ENCODE assay signal across 8 cellular contexts in genomic region chr10:99430116-99430450, GRCh38. TPM values are rescaled to one million over a fixed set of nuclear protein-coding genes. Genes with fewer than 3 reads are reported as not detected.
DNase-seq lines count a peak whose midpoint lies in the region; ATAC-seq and TF ChIP-seq lines count a peak whose summit lies in the region.

No MANE protein-coding gene starts in this region.

- peaks cover 14 to 44% of the 10 kb centered on the region in 2 experiments for H3K79me1 ChIP-seq in IMR-90 (ENCODE audit: low read depth in 1 of 2, low read length in 2 of 2)

- H3K9me3 ChIP-seq in IMR-90 (ENCODE audit: control insufficient read depth, insufficient read depth, low read length) (no peaks in the 10 kb centered on the region), mucosa of stomach (ENCODE audit: control insufficient read depth, low read length) (no peaks in the 10 kb centered on the region)

- H3K14ac ChIP-seq in IMR-90 (replicated peaks; ENCODE audit: low read depth, low read length) = peak overlapping the region; percentile 88

- H2BK120ac ChIP-seq in IMR-90 (ENCODE audit: low read depth, low read length) = peak overlapping the region; percentile 78

- intact Hi-C loops in IMR-90 (cut with micrococcal nuclease) = loop anchor here (1.0 to 5.0 kb wide), 2 partner anchors 38 to 282 kb away; no protein-coding TSS in a partner anchor

- peak overlapping the region; percentile 43 for H2BK5ac ChIP-seq in IMR-90 (ENCODE audit: low read depth, low read length, poor library complexity, severe bottlenecking)

- peaks cover 6% of the 10 kb centered on the region for H3K36me3 ChIP-seq in IMR-90 (ENCODE audit: control insufficient read depth, insufficient read depth, low read length)
- H3K36me3 ChIP-seq in mucosa of stomach (ENCODE audit: control insufficient read depth, insufficient read depth, low read length) = no peaks in the 10 kb centered on the region

- BruUV-seq in IMR-90 (replicated peaks; lab: Mats Ljungman, UMichigan) = no TSS peak

- H3K4me2 ChIP-seq in IMR-90 (ENCODE audit: low read depth, low read length) = peak overlapping the region; percentile 85

- H3K4ac ChIP-seq in IMR-90 (ENCODE audit: low read depth, low read length) = peak overlapping the region; percentile 88

- peak overlapping the region; percentile 79; the same call in 1 of the 2 replicates for H3K56ac ChIP-seq in IMR-90 (ENCODE audit: extremely low read depth, insufficient read depth, low read length)

- H2BK20ac ChIP-seq in IMR-90 (ENCODE audit: low read depth, low read length) = 0 out of 2 replicates have a peak overlapping the region, but pooled peaks have one; percentile 3

- H2AFZ ChIP-seq in IMR-90 (replicated peaks; ENCODE audit: low read length, poor library complexity) = peak overlapping the region; percentile 100

- dilution Hi-C loops in IMR-90 (cut with HindIII; ENCODE audit: low sequenced_read_pairs, unreplicated experiment) = no loop called here

- peak; percentile 19 for ATAC-seq in GM19395 (IDR thresholded peaks at IDR 0.05; ENCODE audit: unreplicated experiment)
- ATAC-seq in IMR-90 (ENCODE audit: low read depth) = peak; percentile 7

- H4K20me1 ChIP-seq in IMR-90 (ENCODE audit: insufficient read depth, low read length) = no peaks in the 10 kb centered on the region

- peak overlapping the region; percentile 73 for H3K4me3 ChIP-seq in IMR-90 (ENCODE audit: insufficient read depth, low read depth, low read length)
- peak overlapping the region; percentile 81 for H3K4me3 ChIP-seq in choroid plexus epithelial cell (ENCODE audit: low read depth, low read length)
- H3K4me3 ChIP-seq in mucosa of stomach (ENCODE audit: low read length) = peak overlapping the region; percentile 99

- no peaks in the 10 kb centered on the region; the same call in 1 of the 2 replicates for H3K9me1 ChIP-seq in IMR-90 (ENCODE audit: insufficient read depth, low read length)

- no peak for TF ChIP-seq POLR2A in IMR-90 (IDR thresholded peaks at IDR 0.05; ENCODE audit: low read depth, low read length)

- peak overlapping the region; percentile 12; the same call in 1 of the 2 replicates for H3K18ac ChIP-seq in IMR-90 (ENCODE audit: low read depth, low read length)

- no CpG with 5 or more reads among the region's 14 CpGs for WGBS in IMR-90 (ENCODE audit: extremely low coverage in 2 of 2, insufficient read length in 1 of 2), 2 experiments

- H3K27me3 ChIP-seq in IMR-90 (ENCODE audit: control insufficient read depth, insufficient read depth, low read length) (no peaks in the 10 kb centered on the region), mucosa of stomach (ENCODE audit: control insufficient read depth, insufficient read depth, low read length) (no peaks in the 10 kb centered on the region)

- in situ Hi-C loops in ACHN (cut with HindIII; ENCODE audit: low pct_ligation_motif_present, low pct_unique_long_range_greater_than_20kb, low sequenced_read_pairs) = loop anchor here (25.0 kb wide), 1 partner anchor 182 kb away; the partner anchor contains the start of gene SLC25A28
- in situ Hi-C loops in IMR-90 (cut with MboI; ENCODE audit: low sequenced_read_pairs) = loop anchor here (5.0 to 10.0 kb wide), 2 partner anchors 182 to 285 kb away; no protein-coding TSS in a partner anchor

- DNase-seq in ACHN (peak; percentile 34), IMR-90 (no peak), choroid plexus epithelial cell (ENCODE audit: low read depth) (no peak), ureter (ENCODE audit: low spot score) (no peak), NCI-H345 treated with DMSO at 0.1 percent for 48 hours (lab: John Stamatoyannopoulos, UW; ENCODE audit: unreplicated experiment) (no peak), SHP77 treated with DMSO at 0.1 percent for 48 hours (lab: John Stamatoyannopoulos, UW) (no peak)

- POLR2A ChIA-PET in IMR-90 (lab: Charles Lee; ENCODE audit: unreplicated experiment) = no interaction called here

- peak overlapping the region; percentile 61 for H3K27ac ChIP-seq in IMR-90 (ENCODE audit: insufficient read depth, low read length)

- peak overlapping the region; percentile 58; the same call in 1 of the 2 replicates for H2AK5ac ChIP-seq in IMR-90 (ENCODE audit: low read depth, low read length)

- CTCF ChIA-PET in IMR-90 (lab: Yijun Ruan, JAX) = interaction anchor here (0.7 to 1.4 kb wide), 3 partner anchors 12 to 182 kb away, joined by 3 to 4 read pairs (median 3); no protein-coding TSS in a partner anchor

- H3K4me1 ChIP-seq in IMR-90 (ENCODE audit: control insufficient read depth, insufficient read depth, low read length) (peaks cover 2% of the 10 kb centered on the region; the same call in 1 of the 2 replicates), mucosa of stomach (ENCODE audit: control insufficient read depth, insufficient read depth, low read length) (peaks cover 17% of the 10 kb centered on the region)

- peak overlapping the region; percentile 50; the same call in 1 of the 2 replicates for H3K23ac ChIP-seq in IMR-90 (ENCODE audit: low read depth, low read length)

- H4K91ac ChIP-seq in IMR-90 (ENCODE audit: insufficient read depth, low read depth, low read length) = peak overlapping the region; percentile 88

- H4K5ac ChIP-seq in IMR-90 (ENCODE audit: low read depth, low read length) = peak overlapping the region; percentile 35

- no peak for TF ChIP-seq RAD21 in IMR-90 (IDR thresholded peaks at IDR 0.05; ENCODE audit: low read length)

- TF ChIP-seq CTCF in IMR-90 (conservative IDR thresholded peaks at IDR 0.05; ENCODE audit: low read depth, low read length) (0 out of 2 replicates have a peak, but pooled peaks have one; percentile 0), choroid plexus epithelial cell (conservative IDR thresholded peaks at IDR 0.05; ENCODE audit: low read depth, low read length) (peak; percentile 4)

- H4K8ac ChIP-seq in IMR-90 (ENCODE audit: low read depth in 2 of 2, low read length in 2 of 2) = peak overlapping the region; percentile 81 to 86; a peak in 3 of 4 replicates

- peak overlapping the region; percentile 98 for H2AK9ac ChIP-seq in IMR-90 (replicated peaks; ENCODE audit: low read depth, low read length, poor library complexity)

- H3K9ac ChIP-seq in IMR-90 (ENCODE audit: low read depth, low read length) (peak overlapping the region; percentile 68), mucosa of stomach (ENCODE audit: low read length) (peak overlapping the region; percentile 90)

- peak overlapping the region; percentile 52; the same call in 1 of the 3 replicates for H2BK15ac ChIP-seq in IMR-90 (ENCODE audit: low read depth, low read length)

TF ChIP-seq in IMR-90, 13 proteins besides CTCF, POLR2A, EP300 and RAD21:
- TF ChIP-seq RCOR1 (IDR thresholded peaks at IDR 0.05; ENCODE audit: insufficient replicate concordance, low read length) (peak; percentile 79), MAZ (IDR thresholded peaks at IDR 0.05; ENCODE audit: borderline replicate concordance, low read depth, low read length) (no peak)

RNA-seq across cellular contexts. Expression of gene GOT1, which starts 0.3 kb away (rescaled TPM):
- total RNA-seq in IMR-90 (2012; rRNA removed) (38.6 and 46.1 TPM in 2 replicates), ureter (41.3 TPM)
- polyA plus RNA-seq in IMR-90 (2012; rRNA removed) = 29.2 and 29.4 TPM in 2 replicates
- 11.5 and 14.4 TPM in 2 replicates for polyA plus RNA-seq in IMR-90 (2012; cell fraction: cytosol; rRNA removed)
- polyA plus RNA-seq in IMR-90 (2012; cell fraction: nucleus; rRNA removed; ENCODE audit: low replicate concordance) = 9.2 and 22.7 TPM in 2 replicates
